Comparison of ENCODE assay signal across 8 cellular contexts in the genomic region with DNA sequence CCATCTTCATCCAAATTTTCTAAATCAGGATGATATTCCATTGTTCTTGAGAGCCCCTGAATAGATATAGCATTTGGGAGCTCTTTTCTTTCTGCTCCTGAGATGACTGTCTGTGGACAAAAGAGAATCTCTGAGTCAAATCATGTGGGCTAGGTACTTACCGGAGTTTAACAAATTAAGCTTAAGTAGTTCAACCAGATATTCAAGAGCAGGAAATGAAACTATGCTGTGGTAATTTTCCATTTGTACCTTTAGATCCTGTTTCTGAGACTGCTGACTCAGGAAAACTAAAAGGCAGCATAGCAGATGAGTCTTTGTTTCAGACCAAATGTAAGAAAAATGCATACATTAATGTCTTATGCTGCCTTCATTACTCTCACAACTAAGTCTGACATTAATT. TPM values are rescaled to one million over a fixed set of nuclear protein-coding genes. Genes with fewer than 3 reads are reported as not detected.
DNase-seq lines count a peak whose midpoint lies in the region; ATAC-seq and TF ChIP-seq lines count a peak whose summit lies in the region.

A gene (minus strand): TSS at position 158 of the 400 bp plus-strand sequence. CDS start 117 bp downstream, at position 41.

- no peaks in the 10 kb centered on the region for H3K36me3 ChIP-seq in OCI-LY7 (ENCODE audit: insufficient read depth, low read length)
- H3K36me3 ChIP-seq in mucosa of rectum (ENCODE audit: control insufficient read depth in 2 of 2, insufficient read depth in 2 of 2, low read length in 2 of 2): no peaks in the 10 kb centered on the region

- peak within 1 kb of the TSS; percentile 42 for H3K4me2 ChIP-seq in OCI-LY7 (ENCODE audit: low read length)

- peak within 1 kb of the TSS in 1 of 2 donors; percentile 17 for H3K9ac ChIP-seq in mucosa of rectum (ENCODE audit: low read depth in 1 of 2, low read length in 2 of 2)

- no peak for TF ChIP-seq CTCF in OCI-LY7 (conservative IDR thresholded peaks at IDR 0.05; ENCODE audit: low read length)

- H2AFZ ChIP-seq in OCI-LY7 (ENCODE audit: low read length): no peak within 1 kb of the TSS

- no TSS peak for BruUV-seq in OCI-LY7 (replicated peaks; lab: Mats Ljungman, UMichigan)

- H3K4me3 ChIP-seq in OCI-LY7 (ENCODE audit: low read depth, low read length, poor library complexity, severe bottlenecking): no peak within 1 kb of the TSS
- peak within 1 kb of the TSS in 1 of 2 donors; percentile 43 for H3K4me3 ChIP-seq in mucosa of rectum (ENCODE audit: low read length in 2 of 2)

- DNase-seq in OCI-LY7 (ENCODE audit: low spot score): peak; percentile 43
- DNase-seq in NCI-H128 (lab: John Stamatoyannopoulos, UW; ENCODE audit: unreplicated experiment): no peak
- DNase-seq in stimulated activated naive CD4-positive, alpha-beta T cell treated with Interleukin-2 at 50 U/mL for 16 hours (lab: John Stamatoyannopoulos, UW): no peak
- DNase-seq in GF-D8 (lab: John Stamatoyannopoulos, UW): no peak
- no peak for DNase-seq in T1000 (lab: John Stamatoyannopoulos, UW)

- H3K9me3 ChIP-seq in OCI-LY7 (ENCODE audit: low read length) (no peaks in the 10 kb centered on the region), mucosa of rectum (ENCODE audit: control insufficient read depth in 2 of 2, low read length in 2 of 2) (no peaks in the 10 kb centered on the region)

- POLR2A ChIA-PET in OCI-LY7 (lab: Charles Lee): interaction anchor here (0.6 to 1.0 kb wide), 4 partner anchors 11 to 696 kb away, joined by 3 to 5 read pairs (median 4); a partner anchor contains a TSS

- CTCF ChIA-PET in OCI-LY7 (lab: Charles Lee; ENCODE audit: unreplicated experiment): no interaction called here

- ATAC-seq in GM18511 (IDR thresholded peaks at IDR 0.05; ENCODE audit: unreplicated experiment): peak; percentile 93
- peak; percentile 84 for ATAC-seq in HG02642 (IDR thresholded peaks at IDR 0.05; ENCODE audit: poor library complexity, unreplicated experiment)

- H4K20me1 ChIP-seq in OCI-LY7 (ENCODE audit: insufficient read depth, low read length): no peaks in the 10 kb centered on the region

- H3K27ac ChIP-seq in OCI-LY7 (ENCODE audit: low read depth, low read length, poor library complexity, severe bottlenecking): no peak within 1 kb of the TSS
- peak within 1 kb of the TSS; percentile 37 to 48 for H3K27ac ChIP-seq in mucosa of rectum (ENCODE audit: low read depth in 2 of 2, low read length in 2 of 2)

- H3K79me2 ChIP-seq in OCI-LY7 (ENCODE audit: insufficient read depth, low read depth, low read length): no peaks in the 10 kb centered on the region

- H3K4me1 ChIP-seq in OCI-LY7 (ENCODE audit: insufficient read depth, low read length, poor library complexity, severe bottlenecking) (peaks cover 16% of the 10 kb centered on the region), mucosa of rectum (ENCODE audit: control insufficient read depth in 2 of 2, insufficient read depth in 2 of 2, low read length in 2 of 2) (no peaks in the 10 kb centered on the region)

- no peaks in the 10 kb centered on the region for H3K9me2 ChIP-seq in OCI-LY7 (ENCODE audit: insufficient read depth, low read length)

- intact Hi-C loops in OCI-LY7 (cut with micrococcal nuclease; ENCODE audit: unreplicated experiment): no loop called here

- H3K27me3 ChIP-seq in mucosa of rectum (ENCODE audit: control insufficient read depth in 2 of 2, insufficient read depth in 2 of 2, low read length in 2 of 2): no peaks in the 10 kb centered on the region

RNA-seq across cellular contexts. Expression of the gene that starts here (rescaled TPM):
- not detected in 2 replicates for total RNA-seq in OCI-LY7 (2014; rRNA removed; shearing (Covaris generic))
- total RNA-seq in OCI-LY7 (2022): not detected in 2 replicates

Comparison
In these comparisons a context has a peak if more than half of its experiments do, and no peak if none do; other contexts are left out.
1. Peak in DNase-seq and H3K4me2 ChIP-seq in OCI-LY7; RNA of the gene not detected or under 1 TPM.